Comparison of ENCODE assay signal across 10 cellular contexts in genomic region chr11:122209619-122210377, GRCh38.
DNase-seq lines count a peak whose midpoint lies in the region; FAIRE-seq and TF ChIP-seq lines count a peak whose summit lies in the region.
"Had no signal": no experiment of that assay in that cellular context is flagged by ENCODE, and none has a peak within 500 bp of the region (broad histone marks: within the 10 kb centered on the region; RNA-seq: fewer than 3 reads in every experiment).

No MANE protein-coding gene starts in this region.

- TF ChIP-seq CTCF in SK-N-SH (IDR thresholded peaks at IDR 0.05) (no peak), ovary (IDR thresholded peaks at IDR 0.05) (no peak), kidney (IDR thresholded peaks at IDR 0.05; ENCODE audit: borderline replicate concordance, extremely low read depth, insufficient read depth) (no peak), OCI-LY7 (conservative IDR thresholded peaks at IDR 0.05; ENCODE audit: low read length) (no peak)

- H3K27me3 ChIP-seq in SK-N-SH (ENCODE audit: insufficient read depth): no peaks in the 10 kb centered on the region
- H3K27me3 ChIP-seq in ovary: no peaks in the 10 kb centered on the region
- H3K27me3 ChIP-seq: SJSA1 had no signal

- peak; percentile 49 for DNase-seq in AG20443 (ENCODE audit: low spot score)
- DNase-seq in SK-N-SH: peak; percentile 41
- DNase-seq in fibroblast of peridontal ligament (ENCODE audit: extremely low read depth): peak; percentile 95
- DNase-seq in ovary: peak; percentile 70 to 90 (median 88)
- no peak for DNase-seq in kidney
- no peak for DNase-seq in Kasumi-1 (lab: John Stamatoyannopoulos, UW)
- no peak for DNase-seq in OCI-LY7 (ENCODE audit: low spot score)
- no peak for DNase-seq in UCSD-AML1 (lab: John Stamatoyannopoulos, UW; ENCODE audit: unreplicated experiment)

- WGBS in SK-N-SH (ENCODE audit: low lambda C conversion rate): 47% methylated on average over 4 of the region's 4 CpGs
- WGBS in ovary, 3 donors: 16 to 30% (median 24%) methylated on average over 4 of the region's 4 CpGs

- no peak for TF ChIP-seq RAD21 in SK-N-SH (IDR thresholded peaks at IDR 0.05; ENCODE audit: low read length)

- TF ChIP-seq POLR2A in ovary (IDR thresholded peaks at IDR 0.05): no peak

- H3K9me3 ChIP-seq in SK-N-SH (no peaks in the 10 kb centered on the region), ovary (no peaks in the 10 kb centered on the region), kidney (ENCODE audit: control insufficient read depth in 1 of 2, low read length in 2 of 2) (no peaks in the 10 kb centered on the region), OCI-LY7 (ENCODE audit: low read length) (no peaks in the 10 kb centered on the region)
- H3K9me3 ChIP-seq: SJSA1 had no signal

- H2AFZ ChIP-seq in SK-N-SH (ENCODE audit: low read depth) (no peak overlapping the region), OCI-LY7 (ENCODE audit: low read length) (no peak overlapping the region)

- FAIRE-seq in kidney (lab: Jason Lieb, UNC): no peak
- FAIRE-seq: D721Med had no signal

- CTCF ChIA-PET in SK-N-SH (lab: Yijun Ruan, JAX): interaction anchor here (0.7 to 1.7 kb wide), 3 partner anchors 101 to 296 kb away, joined by 3 to 4 read pairs (median 4); no protein-coding TSS in a partner anchor
- CTCF ChIA-PET in OCI-LY7 (lab: Charles Lee; ENCODE audit: unreplicated experiment): no interaction called here

- H3K9ac ChIP-seq in SK-N-SH (no peak overlapping the region), kidney (ENCODE audit: low read length in 2 of 2) (no peak overlapping the region)

- H3K4me3 ChIP-seq in SK-N-SH (ENCODE audit: low read depth in 2 of 2, low read length in 1 of 2) (no peak overlapping the region), ovary (no peak overlapping the region), kidney (ENCODE audit: low read length in 2 of 2) (no peak overlapping the region), OCI-LY7 (ENCODE audit: low read depth, low read length, poor library complexity, severe bottlenecking) (no peak overlapping the region)
- H3K4me3 ChIP-seq: SJSA1 had no signal

- no peaks in the 10 kb centered on the region for H3K9me2 ChIP-seq in SK-N-SH
- no peaks in the 10 kb centered on the region for H3K9me2 ChIP-seq in OCI-LY7 (ENCODE audit: insufficient read depth, low read length)

- H4K20me1 ChIP-seq in SK-N-SH (ENCODE audit: insufficient read depth) (no peaks in the 10 kb centered on the region), OCI-LY7 (ENCODE audit: insufficient read depth, low read length) (no peaks in the 10 kb centered on the region)

- POLR2A ChIA-PET in SK-N-SH (lab: Yijun Ruan, JAX): no interaction called here
- POLR2A ChIA-PET in OCI-LY7 (lab: Charles Lee): no interaction called here

- H3K4me2 ChIP-seq in SK-N-SH (peak overlapping the region; percentile 54; the same call in 1 of the 2 replicates), OCI-LY7 (ENCODE audit: low read length) (no peak overlapping the region)

- no TSS peak for BruUV-seq in OCI-LY7 (replicated peaks; lab: Mats Ljungman, UMichigan)

- intact Hi-C loops in ovary (cut with DNase I): loop anchor here in 3 of 4 donors (5.0 to 10.0 kb wide), 6 partner anchors 55 to 855 kb away; partner anchors contain the start of gene HSPA8 (in 1 of the 3)
- intact Hi-C loops in kidney (cut with DNase I): loop anchor here (10.0 kb wide), 1 partner anchor 295 kb away; no protein-coding TSS in a partner anchor
- intact Hi-C loops in OCI-LY7 (cut with micrococcal nuclease; ENCODE audit: unreplicated experiment): no loop called here

- H3K27ac ChIP-seq in SK-N-SH (ENCODE audit: low read depth in 2 of 2, low read length in 1 of 2) (peak overlapping the region; percentile 22 to 56; a peak in 2 of 4 replicates), ovary (peak overlapping the region in 1 of 2 donors; percentile 85), kidney (ENCODE audit: low read depth in 2 of 2, low read length in 2 of 2) (peak overlapping the region in 1 of 2 donors; percentile 48), OCI-LY7 (ENCODE audit: low read depth, low read length, poor library complexity, severe bottlenecking) (no peak overlapping the region)
- H3K27ac ChIP-seq: SJSA1 had no signal

- H3K4me1 ChIP-seq in SK-N-SH (ENCODE audit: control insufficient read depth in 1 of 2, insufficient read depth in 2 of 2, low read depth in 1 of 2, low read length in 1 of 2) (peaks cover 12 to 29% of the 10 kb centered on the region in 2 experiments), ovary (ENCODE audit: insufficient read depth) (peaks cover 11% of the 10 kb centered on the region), kidney (ENCODE audit: control insufficient read depth in 1 of 2, insufficient read depth in 1 of 2, low read depth in 1 of 2, low read length in 2 of 2) (peaks cover 4 to 15% of the 10 kb centered on the region in 2 donors), OCI-LY7 (ENCODE audit: insufficient read depth, low read length, poor library complexity, severe bottlenecking) (no peaks in the 10 kb centered on the region)

- H3K36me3 ChIP-seq in SK-N-SH (replicated peaks in 1 of 2; ENCODE audit: control insufficient read depth in 1 of 2, insufficient read depth in 2 of 2, low read length in 1 of 2) (no peaks in the 10 kb centered on the region), ovary (no peaks in the 10 kb centered on the region), kidney (ENCODE audit: control insufficient read depth in 1 of 2, insufficient read depth in 2 of 2, low read length in 2 of 2) (no peaks in the 10 kb centered on the region), OCI-LY7 (ENCODE audit: insufficient read depth, low read length) (no peaks in the 10 kb centered on the region)
- H3K36me3 ChIP-seq: SJSA1 had no signal

- H3K79me2 ChIP-seq in SK-N-SH (ENCODE audit: insufficient read depth) (peaks cover 3% of the 10 kb centered on the region; the same call in 1 of the 2 replicates), OCI-LY7 (ENCODE audit: insufficient read depth, low read depth, low read length) (no peaks in the 10 kb centered on the region)

- 0 out of 4 replicates have a peak, but pooled peaks of 1 of the 2 experiments have one; percentile 33 for TF ChIP-seq EP300 in SK-N-SH (IDR thresholded peaks at IDR 0.05; ENCODE audit: borderline replicate concordance in 1 of 2, low read depth in 1 of 2, low read length in 1 of 2)
- no peak for TF ChIP-seq EP300 in ovary (IDR thresholded peaks at IDR 0.05)

- H3F3A ChIP-seq in SK-N-SH (replicated peaks; ENCODE audit: insufficient read depth): peaks cover 17% of the 10 kb centered on the region

TF ChIP-seq in SK-N-SH, 30 proteins besides CTCF, POLR2A, EP300 and RAD21:
- 0 out of 2 replicates have a peak, but pooled peaks have one; percentile 4 for TF ChIP-seq RXRA (IDR thresholded peaks at IDR 0.05; ENCODE audit: borderline replicate concordance, low read depth)
- no peak for TF ChIP-seq FOSL2 (IDR thresholded peaks at IDR 0.05; ENCODE audit: borderline replicate concordance, low read depth)
- TF ChIP-seq USF1 (IDR thresholded peaks at IDR 0.05; ENCODE audit: borderline replicate concordance, low read depth): no peak
- TF ChIP-seq PBX3 (IDR thresholded peaks at IDR 0.05): peak; percentile 58
- peak; percentile 29; the same call in 1 of the 2 replicates for TF ChIP-seq NRF1 (IDR thresholded peaks at IDR 0.05; ENCODE audit: low read depth, low read length)
- peak; percentile 73 for TF ChIP-seq NFIC (IDR thresholded peaks at IDR 0.05; ENCODE audit: borderline replicate concordance)

Comparison
In these comparisons a context has a peak if more than half of its experiments do, and no peak if none do; other contexts are left out.
1. DNase-seq: peak in AG20443 (single experiment), SK-N-SH (single experiment), fibroblast of peridontal ligament (single experiment) and ovary (5 of 5); none in kidney (single experiment), Kasumi-1 (0 of 2), OCI-LY7 (single experiment) and UCSD-AML1 (single experiment).